Comparison of ENCODE assay signal across 1 cellular context in genomic region chr22:30186535-30186934, GRCh38.
TF ChIP-seq lines count a peak whose summit lies in the region.

No MANE protein-coding gene starts in this region.

TF ChIP-seq in HepG2, 621 proteins besides CTCF, POLR2A, EP300 and RAD21 (continued from another document and continues in another):
- TF ChIP-seq NR2F6 (IDR thresholded peaks at IDR 0.05): peak; percentile 69
- peak; percentile 80; the same call in 1 of the 2 replicates for TF ChIP-seq NR2F6 (CRISPR knock-in tag; IDR thresholded peaks at IDR 0.05)
- no peak for TF ChIP-seq MED8 (CRISPR knock-in tag; IDR thresholded peaks at IDR 0.05; ENCODE audit: insufficient replicate concordance)
- TF ChIP-seq HNRNPH1 (optimal IDR thresholded peaks at IDR 0.05; ENCODE audit: low read depth, low read length): no peak
- TF ChIP-seq ZNF557 (CRISPR knock-in tag; IDR thresholded peaks at IDR 0.05): no peak
- no peak for TF ChIP-seq ZNF333 (CRISPR knock-in tag; IDR thresholded peaks at IDR 0.05; ENCODE audit: borderline replicate concordance)
- no peak for TF ChIP-seq ZFP82 (CRISPR knock-in tag; IDR thresholded peaks at IDR 0.05; ENCODE audit: borderline replicate concordance)
- TF ChIP-seq ARID5B (CRISPR knock-in tag; IDR thresholded peaks at IDR 0.05): 0 out of 2 replicates have a peak, but pooled peaks have one; percentile 29
- no peak for TF ChIP-seq FOXP1 (IDR thresholded peaks at IDR 0.05)
- peak; percentile 5; the same call in 1 of the 2 replicates for TF ChIP-seq FOXP1 (CRISPR knock-in tag; IDR thresholded peaks at IDR 0.05)
- no peak for TF ChIP-seq HMGXB4 (CRISPR knock-in tag; IDR thresholded peaks at IDR 0.05; ENCODE audit: borderline replicate concordance in 1 of 2, low read depth in 1 of 2)
- TF ChIP-seq NFKBIZ (CRISPR knock-in tag; IDR thresholded peaks at IDR 0.05): no peak
- no peak for TF ChIP-seq WIZ (CRISPR knock-in tag; IDR thresholded peaks at IDR 0.05)
- TF ChIP-seq FUBP1 (CRISPR knock-in tag; IDR thresholded peaks at IDR 0.05; ENCODE audit: borderline replicate concordance): no peak
- TF ChIP-seq ZFP36L2 (CRISPR knock-in tag; IDR thresholded peaks at IDR 0.05): no peak
- TF ChIP-seq HIVEP1 (CRISPR knock-in tag; IDR thresholded peaks at IDR 0.05): no peak
- no peak for TF ChIP-seq SCMH1 (CRISPR knock-in tag; IDR thresholded peaks at IDR 0.05; ENCODE audit: borderline replicate concordance)
- no peak for TF ChIP-seq TMF1 (CRISPR knock-in tag; IDR thresholded peaks at IDR 0.05; ENCODE audit: low read depth)
- no peak for TF ChIP-seq ZNF589 (CRISPR knock-in tag; conservative IDR thresholded peaks at IDR 0.05)
- 0 out of 2 replicates have a peak, but pooled peaks have one; percentile 20 for TF ChIP-seq HNF4G (IDR thresholded peaks at IDR 0.05; ENCODE audit: borderline replicate concordance, low read depth, low read length)
- no peak for TF ChIP-seq HNF4G (CRISPR knock-in tag; IDR thresholded peaks at IDR 0.05; ENCODE audit: borderline replicate concordance, low read depth)
- no peak for TF ChIP-seq ZNF7 (CRISPR knock-in tag; IDR thresholded peaks at IDR 0.05)
- TF ChIP-seq BHLHE40 (IDR thresholded peaks at IDR 0.05; ENCODE audit: low read length): no peak
- TF ChIP-seq NFE2L1 (CRISPR knock-in tag; IDR thresholded peaks at IDR 0.05; ENCODE audit: borderline replicate concordance): no peak
- TF ChIP-seq ZNF142 (CRISPR knock-in tag; IDR thresholded peaks at IDR 0.05): no peak
- no peak for TF ChIP-seq NKX3-1 (CRISPR knock-in tag; IDR thresholded peaks at IDR 0.05)
- no peak for TF ChIP-seq IRX3 (CRISPR knock-in tag; IDR thresholded peaks at IDR 0.05; ENCODE audit: borderline replicate concordance, low read depth)
- TF ChIP-seq ZNF562 (CRISPR knock-in tag; IDR thresholded peaks at IDR 0.05; ENCODE audit: borderline replicate concordance): no peak
- no peak for TF ChIP-seq ZNF674 (CRISPR knock-in tag; IDR thresholded peaks at IDR 0.05; ENCODE audit: low read depth)
- no peak for TF ChIP-seq JDP2 (CRISPR knock-in tag; IDR thresholded peaks at IDR 0.05; ENCODE audit: borderline replicate concordance)
- no peak for TF ChIP-seq ZSCAN20 (CRISPR knock-in tag; IDR thresholded peaks at IDR 0.05; ENCODE audit: borderline replicate concordance)
- no peak for TF ChIP-seq PRDM10 (CRISPR knock-in tag; IDR thresholded peaks at IDR 0.05; ENCODE audit: low read depth)
- no peak for TF ChIP-seq ZNF552 (CRISPR knock-in tag; IDR thresholded peaks at IDR 0.05; ENCODE audit: borderline replicate concordance)
- no peak for TF ChIP-seq ZNF343 (CRISPR knock-in tag; IDR thresholded peaks at IDR 0.05)
- TF ChIP-seq STAG1 (CRISPR knock-in tag; IDR thresholded peaks at IDR 0.05): no peak
- no peak for TF ChIP-seq SIX1 (CRISPR knock-in tag; IDR thresholded peaks at IDR 0.05; ENCODE audit: borderline replicate concordance)
- TF ChIP-seq BCLAF1 (IDR thresholded peaks at IDR 0.05): no peak
- no peak for TF ChIP-seq FOXJ3 (CRISPR knock-in tag; IDR thresholded peaks at IDR 0.05; ENCODE audit: borderline replicate concordance)
- TF ChIP-seq E2F2 (CRISPR knock-in tag; IDR thresholded peaks at IDR 0.05; ENCODE audit: borderline replicate concordance): no peak
